ENCODE assay signal across 8 cellular contexts in the genomic region with DNA sequence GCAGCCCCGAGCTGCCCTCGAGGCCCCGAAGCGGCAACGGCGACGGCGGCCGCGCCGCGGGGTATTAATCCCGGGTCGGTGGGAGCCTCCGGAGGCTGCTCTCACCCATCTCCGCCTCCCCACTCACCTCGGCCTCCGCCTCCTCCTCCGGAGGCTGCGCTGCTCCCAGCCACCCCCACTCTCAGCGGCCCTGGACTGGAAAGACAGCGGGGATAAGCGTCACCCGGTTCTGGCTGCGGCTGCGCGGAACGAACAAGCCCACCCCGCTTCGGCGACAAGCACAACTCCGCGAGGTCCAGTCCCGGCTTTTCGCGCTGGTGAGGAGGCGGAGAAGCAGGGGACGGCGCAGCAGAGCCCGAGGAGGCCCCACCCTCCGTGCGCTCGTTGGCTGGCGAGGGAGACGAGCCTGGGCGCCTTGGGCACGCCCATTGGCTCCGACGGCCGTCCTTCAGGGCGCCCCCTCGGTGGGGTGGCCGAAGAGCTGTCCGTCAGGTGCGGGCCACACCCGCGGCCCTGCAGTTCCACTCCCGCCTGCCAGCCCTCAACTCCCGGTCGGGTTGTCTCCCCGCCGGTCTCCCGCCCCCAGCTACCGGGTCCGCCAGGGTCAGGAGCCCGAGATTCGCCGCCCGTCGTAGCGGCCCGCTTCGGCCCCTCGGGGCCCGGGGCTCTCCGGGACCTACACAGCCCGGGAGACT. TPM values are rescaled to one million over a fixed set of nuclear protein-coding genes. Genes with fewer than 3 reads are reported as not detected.
A peak's percentile ranks its signal among the peaks of the same experiment; 100 is the strongest.
DNase-seq lines count a peak whose midpoint lies in the region; ATAC-seq and FAIRE-seq lines count a peak whose summit lies in the region.

TSS of gene ZMYM5 (minus strand) at position 327 of the 695 bp plus-strand sequence. CDS start 11,469 bp downstream, outside the sequence.

- peak within 1 kb of the TSS; percentile 82 for H3K4ac ChIP-seq in mesendoderm (ENCODE audit: low read depth, low read length)

- peak; percentile 79 for ATAC-seq in GM21360 (IDR thresholded peaks at IDR 0.05; ENCODE audit: unreplicated experiment)
- peak; percentile 87 for ATAC-seq in activated CD8-positive, alpha-beta memory T cell treated with anti-CD3 and anti-CD28 coated beads, Interleukin-2, amount 10 ng/mL, durations not matched to agents 7 days and 5 days

- peak within 1 kb of the TSS; percentile 80 for H3K23ac ChIP-seq in mesendoderm (ENCODE audit: low read length)

- H3K4me3 ChIP-seq in endocrine pancreas (ENCODE audit: control insufficient read depth, insufficient read depth, low read length) (peak within 1 kb of the TSS; percentile 87), mesendoderm (ENCODE audit: low read length) (peak within 1 kb of the TSS; percentile 88)

- no peak within 1 kb of the TSS for H4K8ac ChIP-seq in mesendoderm (ENCODE audit: low read depth, low read length)

- H2BK5ac ChIP-seq in mesendoderm (ENCODE audit: low read length): peak within 1 kb of the TSS; percentile 54

- H2AK5ac ChIP-seq in mesendoderm (ENCODE audit: low read length): no peak within 1 kb of the TSS

- H3K9ac ChIP-seq in endocrine pancreas (ENCODE audit: control insufficient read depth, insufficient read depth, low read length) (peak within 1 kb of the TSS; percentile 96), mesendoderm (ENCODE audit: low read length) (peak within 1 kb of the TSS; percentile 90)

- peaks cover 23% of the 10 kb centered on the region for H3K36me3 Mint-ChIP-seq in activated CD8-positive, alpha-beta memory T cell treated with anti-CD3 and anti-CD28 coated beads, Interleukin-2, amount 10 ng/mL, durations not matched to agents 7 days and 5 days

- peak within 1 kb of the TSS; percentile 78 for H3K4me2 ChIP-seq in mesendoderm (ENCODE audit: low read length)

- CTCF ChIA-PET in activated CD8-positive, alpha-beta memory T cell treated with anti-CD3 and anti-CD28 coated beads, Interleukin-2, amount 10 ng/mL, durations not matched to agents 7 days and 5 days (lab: Charles Lee): interaction anchor here (1.5 to 2.3 kb wide), 3 partner anchors 80 to 97 kb away, joined by 6 to 11 read pairs (median 7); partner anchors contain the start of gene PSPC1

- peaks cover 40% of the 10 kb centered on the region for H3K4me1 Mint-ChIP-seq in activated CD8-positive, alpha-beta memory T cell treated with anti-CD3 and anti-CD28 coated beads, Interleukin-2, amount 10 ng/mL, durations not matched to agents 7 days and 5 days

- no peaks in the 10 kb centered on the region for H3K27me3 Mint-ChIP-seq in activated CD8-positive, alpha-beta memory T cell treated with anti-CD3 and anti-CD28 coated beads, Interleukin-2, amount 10 ng/mL, durations not matched to agents 7 days and 5 days

- peaks cover 1% of the 10 kb centered on the region for H3K79me1 ChIP-seq in mesendoderm (ENCODE audit: low read length)

- H3K9me3 ChIP-seq in endocrine pancreas (ENCODE audit: control insufficient read depth, low read length): no peaks in the 10 kb centered on the region

- WGBS in mesendoderm (ENCODE audit: extremely low coverage, insufficient coverage, low lambda C conversion rate): no CpG with 5 or more reads among the region's 77 CpGs

- peak; percentile 80 for FAIRE-seq in HTR-8/SVneo (lab: Jason Lieb, UNC)

- peak within 1 kb of the TSS; percentile 94 for H3K18ac ChIP-seq in mesendoderm (ENCODE audit: low read length)

- H3K4me3 Mint-ChIP-seq in activated CD8-positive, alpha-beta memory T cell treated with anti-CD3 and anti-CD28 coated beads, Interleukin-2, amount 10 ng/mL, durations not matched to agents 7 days and 5 days: peak within 1 kb of the TSS; percentile 91

- peak within 1 kb of the TSS; percentile 93 for H3K56ac ChIP-seq in mesendoderm (ENCODE audit: low read length)

- no peak within 1 kb of the TSS for H4K5ac ChIP-seq in mesendoderm (ENCODE audit: low read length)

- peaks cover 19% of the 10 kb centered on the region for H3K79me2 ChIP-seq in mesendoderm (ENCODE audit: control insufficient read depth, insufficient read depth, low read length)

- no peak within 1 kb of the TSS for H2BK120ac ChIP-seq in mesendoderm (ENCODE audit: low read depth, low read length)

- peak within 1 kb of the TSS; percentile 92 for H3K27ac ChIP-seq in mesendoderm (ENCODE audit: low read depth, low read length)

- peaks cover 6% of the 10 kb centered on the region for H3K4me1 ChIP-seq in endocrine pancreas (ENCODE audit: control insufficient read depth, insufficient read depth, low read length)
- H3K4me1 ChIP-seq in mesendoderm (ENCODE audit: control insufficient read depth, low read depth, low read length): no peaks in the 10 kb centered on the region

- peak within 1 kb of the TSS; percentile 97 for H3K27ac Mint-ChIP-seq in activated CD8-positive, alpha-beta memory T cell treated with anti-CD3 and anti-CD28 coated beads, Interleukin-2, amount 10 ng/mL, durations not matched to agents 7 days and 5 days

- H3K27me3 ChIP-seq in endocrine pancreas (ENCODE audit: control insufficient read depth, insufficient read depth, low read length): no peaks in the 10 kb centered on the region
- no peaks in the 10 kb centered on the region for H3K27me3 ChIP-seq in mesendoderm (ENCODE audit: insufficient read depth, low read length, poor library complexity)

- DNase-seq in COLO668 (lab: John Stamatoyannopoulos, UW; ENCODE audit: unreplicated experiment) (peak; percentile 100), HTR-8/SVneo (ENCODE audit: insufficient read length, low spot score) (peak; percentile 93), NOMO-1 treated with dmso at 0.1 percent for 144 hours (lab: John Stamatoyannopoulos, UW; ENCODE audit: unreplicated experiment) (peak; percentile 100), mesendoderm (peak; percentile 99)
- peak; percentile 99 for DNase-seq in activated CD8-positive, alpha-beta memory T cell treated with anti-CD3 and anti-CD28 coated beads, Interleukin-2, amount 10 ng/mL, durations not matched to agents 7 days and 5 days
- DNase-seq in stimulated activated CD8-positive, alpha-beta memory T cell treated with anti-CD3 and anti-CD28 coated beads, Interleukin-15, amount 100 ng/mL, for 1 hour (ENCODE audit: low read depth): peak; percentile 86

- no peaks in the 10 kb centered on the region for H3K36me3 ChIP-seq in endocrine pancreas (ENCODE audit: control insufficient read depth, insufficient read depth, low read length)
- H3K36me3 ChIP-seq in mesendoderm (ENCODE audit: control insufficient read depth, insufficient read depth, low read length): no peaks in the 10 kb centered on the region

- no peak within 1 kb of the TSS for H2BK15ac ChIP-seq in mesendoderm (replicated peaks; ENCODE audit: low read depth)

- H3K9me3 Mint-ChIP-seq in activated CD8-positive, alpha-beta memory T cell treated with anti-CD3 and anti-CD28 coated beads, Interleukin-2, amount 10 ng/mL, durations not matched to agents 7 days and 5 days (ENCODE audit: low read depth): no peaks in the 10 kb centered on the region

RNA-seq across cellular contexts. Expression of gene ZMYM5, which starts in this region (rescaled TPM):
- total RNA-seq in activated CD8-positive, alpha-beta memory T cell treated with anti-CD3 and anti-CD28 coated beads, Interleukin-2, amount 10 ng/mL, durations not matched to agents 7 days and 5 days: 10 to 100 TPM; 14.3 to 16.9 TPM
- polyA plus RNA-seq in mesendoderm (2013, experiment 1 of 2): 8.9 TPM
- polyA plus RNA-seq in mesendoderm (2013, experiment 2 of 2): 8.6 TPM

Comparison
In these comparisons a context has a peak if more than half of its experiments do, and no peak if none do; other contexts are left out.
1. Peak in every context shown above with its lines: DNase-seq, ATAC-seq, H3K4me3 ChIP-seq and H3K27ac ChIP-seq.